Comparison of ENCODE assay signal across 25 cellular contexts in genomic region chr12:88559772-88560171, GRCh38. TPM values are rescaled to one million over a fixed set of nuclear protein-coding genes. Genes with fewer than 3 reads are reported as not detected.
A peak's percentile ranks its signal among the peaks of the same experiment; 100 is the strongest.
DNase-seq lines count a peak whose midpoint lies in the region; ATAC-seq, FAIRE-seq and TF ChIP-seq lines count a peak whose summit lies in the region.
"Had no signal": no experiment of that assay in that cellular context is flagged by ENCODE, and none has a peak within 500 bp of the region (broad histone marks: within the 10 kb centered on the region; RNA-seq: fewer than 3 reads in every experiment).

No MANE protein-coding gene starts in this region.

- no peak for TF ChIP-seq EP300 in esophagus muscularis mucosa (IDR thresholded peaks at IDR 0.05)

- in situ Hi-C loops in KBM-7 (cut with MboI; ENCODE audit: low pct_unique_long_range_greater_than_20kb, low sequenced_read_pairs): no loop called here

- no peak overlapping the region for H2BK120ac ChIP-seq in mesenchymal stem cell (ENCODE audit: low read depth, low read length)

- no peak overlapping the region for H3K4ac ChIP-seq in mesenchymal stem cell (ENCODE audit: low read depth in 1 of 2, low read length in 2 of 2)

- FAIRE-seq in RCC 7860 (lab: Jason Lieb, UNC): no peak
- FAIRE-seq: G401.6, K562 had no signal

- H2AFZ ChIP-seq in mesenchymal stem cell (ENCODE audit: low read depth, low read length): no peak overlapping the region

- no peaks in the 10 kb centered on the region for H3K9me3 ChIP-seq in esophagus muscularis mucosa
- no peaks in the 10 kb centered on the region for H3K9me3 ChIP-seq in mesenchymal stem cell (ENCODE audit: control insufficient read depth, low read length)
- H3K9me3 ChIP-seq in left lung: no peaks in the 10 kb centered on the region
- H3K9me3 ChIP-seq: esophagus squamous epithelium, heart left ventricle, vagina had no signal

- no peak for TF ChIP-seq POLR2A in esophagus muscularis mucosa (IDR thresholded peaks at IDR 0.05; ENCODE audit: low read depth)

- H3K4me2 ChIP-seq in mesenchymal stem cell (ENCODE audit: low read length, poor library complexity, severe bottlenecking): no peak overlapping the region

- DNase-seq in GDM1 (lab: John Stamatoyannopoulos, UW) (peak; percentile 9), KBM-7 (peak; percentile 64), esophagus muscularis mucosa (ENCODE audit: extremely low spot score) (no peak), mesenchymal stem cell (no peak), left lung (no peak), RCC 7860 (ENCODE audit: low spot score) (no peak)
- no peak for DNase-seq in stimulated activated CD4-positive, alpha-beta T cell treated with anti-CD3 and anti-CD28 coated beads, Interleukin-2, amount 100 ng/mL, for 24 hours
- DNase-seq: activated CD4-positive, alpha-beta T cell treated with anti-CD3 and anti-CD28 coated beads, Interleukin-2, amount 50 U/mL, for 1 hour; activated gamma-delta T cell treated with Interleukin-2 at 50 U/mL for 16 hours; amniotic stem cell; DMS 273 treated with DMSO at 0.1 percent for 48 hours; esophagus squamous epithelium; H9; heart left ventricle; immature natural killer cell; NCI-H1092; NCI-H2081 treated with DMSO at 0.1 percent for 48 hours; NCI-H510A treated with DMSO at 0.1 percent for 48 hours; stimulated activated CD4-positive, alpha-beta T cell treated with anti-CD3 and anti-CD28 coated beads, Interleukin-4, amount 100 ng/mL, for 24 hours had no signal

- WGBS in esophagus muscularis mucosa: 46% methylated on average over 2 of the region's 2 CpGs
- 100% methylated on average over 2 of the region's 2 CpGs for WGBS in mesenchymal stem cell

- no peak overlapping the region for H3K14ac ChIP-seq in mesenchymal stem cell (ENCODE audit: low read length in 2 of 2)

- TF ChIP-seq CTCF in esophagus muscularis mucosa (IDR thresholded peaks at IDR 0.05): no peak
- TF ChIP-seq CTCF in left lung (IDR thresholded peaks at IDR 0.05): no peak

- H4K8ac ChIP-seq in mesenchymal stem cell (ENCODE audit: low read length): no peak overlapping the region

- no peak overlapping the region for H4K91ac ChIP-seq in mesenchymal stem cell (ENCODE audit: low read length)

- H3K9ac ChIP-seq in mesenchymal stem cell (ENCODE audit: low read length): peak overlapping the region; percentile 41

- H2BK5ac ChIP-seq in mesenchymal stem cell (ENCODE audit: low read depth, low read length, poor library complexity, severe bottlenecking): no peak overlapping the region

- H3K27me3 ChIP-seq in esophagus muscularis mucosa (no peaks in the 10 kb centered on the region), mesenchymal stem cell (ENCODE audit: control insufficient read depth in 1 of 2, insufficient read depth in 1 of 2, low read length in 2 of 2) (no peaks in the 10 kb centered on the region), left lung (no peaks in the 10 kb centered on the region)
- H3K27me3 ChIP-seq: esophagus squamous epithelium, heart left ventricle, vagina had no signal

- intact Hi-C loops in esophagus muscularis mucosa (cut with DNase I): loop anchor here (10.0 kb wide), 1 partner anchor 315 kb away; no protein-coding TSS in a partner anchor
- intact Hi-C loops in left lung (cut with DNase I): no loop called here

- H3K79me1 ChIP-seq in mesenchymal stem cell (replicated peaks; ENCODE audit: low read length, poor library complexity, severe bottlenecking): peaks cover 9% of the 10 kb centered on the region

- no peak overlapping the region for H2BK12ac ChIP-seq in mesenchymal stem cell (ENCODE audit: low read length in 2 of 2)

- H2BK15ac ChIP-seq in mesenchymal stem cell (ENCODE audit: low read depth, poor library complexity, severe bottlenecking): no peak overlapping the region

- H2AK5ac ChIP-seq in mesenchymal stem cell (ENCODE audit: low read length, severe bottlenecking): no peak overlapping the region

- H3K36me3 ChIP-seq in esophagus muscularis mucosa: no peaks in the 10 kb centered on the region
- H3K36me3 ChIP-seq in mesenchymal stem cell (ENCODE audit: control insufficient read depth in 1 of 2, insufficient read depth in 2 of 2, low read depth in 1 of 2, low read length in 2 of 2): no peaks in the 10 kb centered on the region
- H3K36me3 ChIP-seq in left lung: no peaks in the 10 kb centered on the region
- H3K36me3 ChIP-seq: esophagus squamous epithelium, heart left ventricle, vagina had no signal

- no peak overlapping the region for H3K23ac ChIP-seq in mesenchymal stem cell (ENCODE audit: low read length in 2 of 2)

- ATAC-seq in GM21825 (IDR thresholded peaks at IDR 0.05; ENCODE audit: unreplicated experiment) (no peak), left lung (no peak)
- ATAC-seq: heart left ventricle; K562; natural killer cell treated with Interleukin-12 subunit alpha and Interleukin-12 subunit beta and Interleukin-15 and Interleukin-18, amount 100 ng/mL, for 72 hours; Right ventricle myocardium inferior had no signal

- H3K18ac ChIP-seq in mesenchymal stem cell (ENCODE audit: low read depth in 1 of 2, low read length in 2 of 2): no peak overlapping the region

- H3K4me1 ChIP-seq in esophagus muscularis mucosa (peaks cover 16 to 97% (median 79%) of the 10 kb centered on the region in 4 donors), mesenchymal stem cell (ENCODE audit: control insufficient read depth, insufficient read depth, low read depth, low read length) (no peaks in the 10 kb centered on the region), left lung (peaks cover 7 to 9% of the 10 kb centered on the region in 2 donors)

- H3K27ac ChIP-seq in esophagus muscularis mucosa (replicated peaks in 1 of 4): peak overlapping the region; percentile 18 to 75 (median 58)
- H3K27ac ChIP-seq in mesenchymal stem cell (ENCODE audit: low read length, poor library complexity, severe bottlenecking): no peak overlapping the region
- H3K27ac ChIP-seq in left lung: peak overlapping the region in 1 of 2 donors; percentile 49
- H3K27ac ChIP-seq: vagina had no signal

- H3K4me3 ChIP-seq in esophagus muscularis mucosa (no peak overlapping the region), mesenchymal stem cell (ENCODE audit: insufficient read depth in 1 of 2, low read depth in 1 of 2, low read length in 2 of 2) (no peak overlapping the region), left lung (no peak overlapping the region)
- H3K4me3 ChIP-seq: esophagus squamous epithelium, heart left ventricle, K562, vagina had no signal

RNA-seq across cellular contexts. Expression of gene KITLG, which starts 20.5 kb away (rescaled TPM):
- 100 to 1,000 TPM in 2 of 4 donors, 10 to 100 TPM in 2; 71.7 to 147 (median 121) TPM for total RNA-seq in esophagus muscularis mucosa
- 6.9 TPM for polyA plus RNA-seq in mesenchymal stem cell (2013, experiment 1 of 2)
- polyA plus RNA-seq in mesenchymal stem cell (2013, experiment 2 of 2): 7.3 TPM
- 10 to 100 TPM; 52.6 to 69.1 TPM for total RNA-seq in left lung
- total RNA-seq: natural killer cell treated with Interleukin-12 subunit alpha and Interleukin-12 subunit beta and Interleukin-15 and Interleukin-18, amount 100 ng/mL, for 72 hours had no signal
- polyA plus RNA-seq: immature natural killer cell had no signal

Comparison
In these comparisons a context has a peak if more than half of its experiments do, and no peak if none do; other contexts are left out.
1. DNase-seq: peak in GDM1 (single experiment) and KBM-7 (single experiment); none in esophagus muscularis mucosa (single experiment), mesenchymal stem cell (single experiment), stimulated activated CD4-positive, alpha-beta T cell treated with anti-CD3 and anti-CD28 coated beads, Interleukin-2, amount 100 ng/mL, for 24 hours (0 of 2), left lung (0 of 2) and RCC 7860 (single experiment).